Comparison of ENCODE assay signal across 21 cellular contexts in the genomic region with DNA sequence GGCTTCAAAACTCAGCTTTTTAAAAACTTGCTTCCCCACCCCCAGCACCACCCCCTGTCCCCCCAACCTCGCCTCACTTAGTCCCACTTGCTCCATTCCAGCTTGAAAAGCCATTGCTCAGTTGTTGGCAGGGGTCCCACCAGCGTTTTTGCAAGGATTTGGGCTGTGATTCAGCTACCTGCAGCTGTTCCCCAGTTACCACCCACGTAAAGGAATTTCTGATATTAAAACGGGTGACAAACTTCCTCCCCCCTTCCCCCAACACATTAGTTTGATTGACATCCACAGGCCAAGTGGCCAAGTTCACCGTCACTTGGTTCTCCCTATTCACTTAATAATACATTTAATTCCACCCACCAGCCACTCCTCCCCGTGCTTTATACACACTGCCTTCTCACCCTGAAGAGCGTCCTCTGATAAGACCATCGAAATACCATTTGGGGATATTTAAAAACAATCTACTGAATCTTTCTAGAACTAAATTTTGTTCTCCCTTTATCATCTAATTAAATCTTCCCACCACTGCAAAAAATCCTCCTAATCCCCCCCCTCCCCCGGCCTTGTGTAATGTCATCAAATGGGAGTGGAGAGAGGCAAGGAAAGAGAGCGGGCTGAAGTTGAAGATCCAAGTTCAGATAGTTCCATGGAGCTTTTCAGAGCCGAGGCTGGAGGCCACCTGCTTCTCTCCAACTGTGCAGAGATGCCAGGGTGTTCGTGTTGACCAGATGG. TPM values are rescaled to one million over a fixed set of nuclear protein-coding genes. Genes with fewer than 3 reads are reported as not detected.
DNase-seq lines count a peak whose midpoint lies in the region; ATAC-seq, FAIRE-seq and TF ChIP-seq lines count a peak whose summit lies in the region.
"Had no signal": no experiment of that assay in that cellular context is flagged by ENCODE, and none has a peak within 500 bp of the region (broad histone marks: within the 10 kb centered on the region; RNA-seq: fewer than 3 reads in every experiment).

No MANE protein-coding gene starts in this region.

- no peak overlapping the region for H2AFZ ChIP-seq in mammary epithelial cell (ENCODE audit: low read depth, low read length)

- H3K27ac ChIP-seq in mammary epithelial cell (ENCODE audit: insufficient read depth, low read depth, low read length): no peak overlapping the region
- no peak overlapping the region for H3K27ac ChIP-seq in RWPE2 (ENCODE audit: poor library complexity, severe bottlenecking)
- H3K27ac ChIP-seq in kidney (ENCODE audit: low read depth in 2 of 2, low read length in 2 of 2): no peak overlapping the region
- H3K27ac ChIP-seq: vagina had no signal

- no peaks in the 10 kb centered on the region for H3K36me3 Mint-ChIP-seq in MCF 10A (ENCODE audit: insufficient read depth, unreplicated experiment)
- H3K36me3 Mint-ChIP-seq: activated CD8-positive, alpha-beta memory T cell treated with anti-CD3 and anti-CD28 coated beads, Interleukin-2, amount 10 ng/mL, durations not matched to agents 7 days and 5 days; activated naive CD8-positive, alpha-beta T cell treated with anti-CD3 and anti-CD28 coated beads for 36 hours; natural killer cell had no signal

- ATAC-seq in RWPE2 (ENCODE audit: low read depth): peak; percentile 53; the same call in 2 of the 3 replicates
- no peak for ATAC-seq in sciatic nerve
- ATAC-seq in GM19395 (IDR thresholded peaks at IDR 0.05; ENCODE audit: unreplicated experiment): no peak
- ATAC-seq: activated CD8-positive, alpha-beta memory T cell treated with anti-CD3 and anti-CD28 coated beads, Interleukin-2, amount 10 ng/mL, durations not matched to agents 7 days and 5 days; natural killer cell had no signal

- BruUV-seq in MCF 10A (replicated peaks; lab: Mats Ljungman, UMichigan) (no TSS peak), mammary epithelial cell (replicated peaks; lab: Mats Ljungman, UMichigan) (no TSS peak)

- no peak for FAIRE-seq in kidney (lab: Jason Lieb, UNC)

- in situ Hi-C loops in mammary epithelial cell (cut with MboI; ENCODE audit: low sequenced_read_pairs in 2 of 2): no loop called here

- peaks cover 12% of the 10 kb centered on the region for H3K27me3 Mint-ChIP-seq in MCF 10A (ENCODE audit: insufficient read depth, unreplicated experiment)
- H3K27me3 Mint-ChIP-seq: activated CD8-positive, alpha-beta memory T cell treated with anti-CD3 and anti-CD28 coated beads, Interleukin-2, amount 10 ng/mL, durations not matched to agents 7 days and 5 days; CD4-positive, alpha-beta T cell; dendritic cell treated with granulocyte-macrophage colony-stimulating factor and Interleukin-4, amounts not matched to agents 40 ng/mL and 50 ng/mL, for 4 days had no signal

- H3K4me1 ChIP-seq in mammary epithelial cell (ENCODE audit: insufficient read depth, low read length) (peaks cover 3% of the 10 kb centered on the region), RWPE2 (ENCODE audit: insufficient read depth, poor library complexity, severe bottlenecking) (peaks cover 3% of the 10 kb centered on the region), kidney (ENCODE audit: control insufficient read depth in 1 of 2, insufficient read depth in 1 of 2, low read depth in 1 of 2, low read length in 2 of 2) (peaks cover 2 to 5% of the 10 kb centered on the region in 2 donors)
- H3K4me1 ChIP-seq: vagina had no signal

- H3K79me2 ChIP-seq in mammary epithelial cell (ENCODE audit: insufficient read depth, low read length): no peaks in the 10 kb centered on the region

- intact Hi-C loops in MCF 10A (cut with micrococcal nuclease) (no loop called here), mammary epithelial cell (cut with micrococcal nuclease) (no loop called here), kidney (cut with DNase I) (no loop called here), sciatic nerve (cut with DNase I) (no loop called here)

- no peak overlapping the region for H3K4me2 ChIP-seq in mammary epithelial cell (ENCODE audit: insufficient read depth, low read depth, low read length)
- H3K4me2 ChIP-seq: smooth muscle cell had no signal

- H3K36me3 ChIP-seq in mammary epithelial cell (ENCODE audit: insufficient read depth, low read length) (no peaks in the 10 kb centered on the region), RWPE2 (ENCODE audit: low read depth) (no peaks in the 10 kb centered on the region), kidney (ENCODE audit: control insufficient read depth in 1 of 2, insufficient read depth in 2 of 2, low read length in 2 of 2) (no peaks in the 10 kb centered on the region)
- H3K36me3 ChIP-seq: vagina had no signal

- no peak overlapping the region for H3K27ac Mint-ChIP-seq in MCF 10A (ENCODE audit: low read depth, unreplicated experiment)
- H3K27ac Mint-ChIP-seq: activated CD8-positive, alpha-beta memory T cell treated with anti-CD3 and anti-CD28 coated beads, Interleukin-2, amount 10 ng/mL, durations not matched to agents 7 days and 5 days; activated naive CD8-positive, alpha-beta T cell treated with anti-CD3 and anti-CD28 coated beads for 36 hours; CD4-positive, alpha-beta T cell; dendritic cell treated with granulocyte-macrophage colony-stimulating factor and Interleukin-4, amounts not matched to agents 40 ng/mL and 50 ng/mL, for 4 days; natural killer cell had no signal

- H3K27me3 ChIP-seq in mammary epithelial cell (ENCODE audit: insufficient read depth, low read length): no peaks in the 10 kb centered on the region
- H3K27me3 ChIP-seq in RWPE2 (ENCODE audit: insufficient read depth, poor library complexity, severe bottlenecking): no peaks in the 10 kb centered on the region
- H3K27me3 ChIP-seq: vagina had no signal

- H3K9me3 ChIP-seq in mammary epithelial cell (replicated peaks; ENCODE audit: insufficient read depth, low read length) (no peaks in the 10 kb centered on the region), RWPE2 (ENCODE audit: severe bottlenecking) (no peaks in the 10 kb centered on the region), kidney (ENCODE audit: control insufficient read depth in 1 of 2, low read length in 2 of 2) (no peaks in the 10 kb centered on the region)
- H3K9me3 ChIP-seq: vagina had no signal

- H3K4me3 Mint-ChIP-seq in MCF 10A (ENCODE audit: unreplicated experiment): no peak overlapping the region
- H3K4me3 Mint-ChIP-seq: activated CD8-positive, alpha-beta memory T cell treated with anti-CD3 and anti-CD28 coated beads, Interleukin-2, amount 10 ng/mL, durations not matched to agents 7 days and 5 days; activated naive CD8-positive, alpha-beta T cell treated with anti-CD3 and anti-CD28 coated beads for 36 hours; CD4-positive, alpha-beta T cell; dendritic cell treated with granulocyte-macrophage colony-stimulating factor and Interleukin-4, amounts not matched to agents 40 ng/mL and 50 ng/mL, for 4 days; natural killer cell had no signal

- H3K9me3 Mint-ChIP-seq in MCF 10A (ENCODE audit: unreplicated experiment): no peaks in the 10 kb centered on the region
- H3K9me3 Mint-ChIP-seq: activated naive CD8-positive, alpha-beta T cell treated with anti-CD3 and anti-CD28 coated beads for 36 hours; CD4-positive, alpha-beta T cell; dendritic cell treated with granulocyte-macrophage colony-stimulating factor and Interleukin-4, amounts not matched to agents 40 ng/mL and 50 ng/mL, for 4 days had no signal

- dilution Hi-C loops in mammary epithelial cell (cut with HindIII; ENCODE audit: low sequenced_read_pairs): no loop called here

- peaks cover 6% of the 10 kb centered on the region for H3K4me1 Mint-ChIP-seq in MCF 10A (ENCODE audit: insufficient read depth, unreplicated experiment)
- H3K4me1 Mint-ChIP-seq: activated CD8-positive, alpha-beta memory T cell treated with anti-CD3 and anti-CD28 coated beads, Interleukin-2, amount 10 ng/mL, durations not matched to agents 7 days and 5 days; activated naive CD8-positive, alpha-beta T cell treated with anti-CD3 and anti-CD28 coated beads for 36 hours; natural killer cell had no signal

- CTCF ChIA-PET in MCF 10A (lab: Yijun Ruan, JAX): interaction anchor here (0.9 kb wide), 1 partner anchor 25 kb away, joined by 4 read pairs; no protein-coding TSS in a partner anchor
- CTCF ChIA-PET in mammary epithelial cell (lab: Charles Lee; ENCODE audit: low non-redundant PET): no interaction called here

- POLR2A ChIA-PET in MCF 10A (lab: Yijun Ruan, JAX): interaction anchor here (0.7 kb wide), 1 partner anchor 449 kb away, joined by 3 read pairs; no protein-coding TSS in a partner anchor

- no peak for TF ChIP-seq CTCF in MCF 10A (IDR thresholded peaks at IDR 0.05; ENCODE audit: unreplicated experiment)
- no peak for TF ChIP-seq CTCF in mammary epithelial cell (conservative IDR thresholded peaks at IDR 0.05 in 1 of 2, IDR thresholded peaks at IDR 0.05 in 1 of 2; ENCODE audit: extremely low read depth in 1 of 2, insufficient read depth in 1 of 2, low read depth in 1 of 2, low read length in 2 of 2)
- TF ChIP-seq CTCF in RWPE2 (IDR thresholded peaks at IDR 0.05; ENCODE audit: poor library complexity, severe bottlenecking): no peak
- TF ChIP-seq CTCF in kidney (IDR thresholded peaks at IDR 0.05; ENCODE audit: borderline replicate concordance, extremely low read depth, insufficient read depth): no peak

- no peaks in the 10 kb centered on the region for H4K20me1 ChIP-seq in mammary epithelial cell (ENCODE audit: insufficient read depth, low read length)

- H3K9ac ChIP-seq in mammary epithelial cell (ENCODE audit: insufficient read depth, low read length) (no peak overlapping the region), kidney (ENCODE audit: low read length in 2 of 2) (no peak overlapping the region)

- DNase-seq in MCF 10A (ENCODE audit: unreplicated experiment): peak; percentile 54
- no peak for DNase-seq in mammary epithelial cell
- no peak for DNase-seq in RWPE2 (ENCODE audit: low spot score)
- DNase-seq in kidney: peak; percentile 72
- DNase-seq in AML-193 (lab: John Stamatoyannopoulos, UW): no peak
- no peak for DNase-seq in sciatic nerve (ENCODE audit: low spot score)
- no peak for DNase-seq in stimulated activated CD4-positive, alpha-beta T cell treated with anti-CD3 and anti-CD28 coated beads, Interleukin-4, amount 100 ng/mL, for 1 hour
- DNase-seq: activated CD4-positive, alpha-beta T cell treated with anti-CD3 and anti-CD28 coated beads for 4 hours; activated CD8-positive, alpha-beta memory T cell treated with anti-CD3 and anti-CD28 coated beads, Interleukin-2, amount 10 ng/mL, durations not matched to agents 7 days and 5 days; activated naive CD8-positive, alpha-beta T cell treated with anti-CD3 and anti-CD28 coated beads for 36 hours; CD4-positive, alpha-beta T cell; islet precursor cell; Karpas-422; mesenchymal stem cell; natural killer cell; NCI-H1417 treated with DMSO at 0.1 percent for 48 hours; NCI-H345 had no signal

- H3K4me3 ChIP-seq in mammary epithelial cell (replicated peaks in 1 of 3; ENCODE audit: insufficient read depth in 1 of 3, low read depth in 2 of 3, low read length in 3 of 3) (no peak overlapping the region), RWPE2 (ENCODE audit: severe bottlenecking) (no peak overlapping the region), kidney (ENCODE audit: low read length in 2 of 2) (no peak overlapping the region)
- H3K4me3 ChIP-seq: smooth muscle cell, vagina had no signal

- WGBS in mammary epithelial cell (ENCODE audit: low coverage, missing lambda C conversion rate): 57% methylated on average over 12 of the region's 12 CpGs

RNA-seq across cellular contexts. Expression of a gene that starts 55.1 kb away (rescaled TPM):
- total RNA-seq in MCF 10A (2022) (2.6 and 4.5 TPM in 2 replicates), mammary epithelial cell (10 to 100 TPM; 77.4 to 81.9 TPM), kidney (79.3 TPM), sciatic nerve (42.0 TPM)
- polyA plus RNA-seq in mammary epithelial cell (31.6 TPM), kidney (ENCODE audit: insufficient read depth, low read depth, low replicate concordance) (5.8 TPM)
- polyA minus RNA-seq in mammary epithelial cell: 33.8 TPM
- total RNA-seq: activated CD8-positive, alpha-beta memory T cell treated with anti-CD3 and anti-CD28 coated beads, Interleukin-2, amount 10 ng/mL, durations not matched to agents 7 days and 5 days; activated naive CD8-positive, alpha-beta T cell treated with anti-CD3 and anti-CD28 coated beads for 36 hours; CD4-positive, alpha-beta T cell; natural killer cell had no signal

Comparison
In these comparisons a context has a peak if more than half of its experiments do, and no peak if none do; other contexts are left out.
1. DNase-seq: peak in MCF 10A (single experiment) and kidney (single experiment); none in mammary epithelial cell (single experiment), RWPE2 (single experiment), AML-193 (0 of 2), sciatic nerve (single experiment) and stimulated activated CD4-positive, alpha-beta T cell treated with anti-CD3 and anti-CD28 coated beads, Interleukin-4, amount 100 ng/mL, for 1 hour (single experiment).